ENCODE assay signal across 10 cellular contexts in the genomic region with DNA sequence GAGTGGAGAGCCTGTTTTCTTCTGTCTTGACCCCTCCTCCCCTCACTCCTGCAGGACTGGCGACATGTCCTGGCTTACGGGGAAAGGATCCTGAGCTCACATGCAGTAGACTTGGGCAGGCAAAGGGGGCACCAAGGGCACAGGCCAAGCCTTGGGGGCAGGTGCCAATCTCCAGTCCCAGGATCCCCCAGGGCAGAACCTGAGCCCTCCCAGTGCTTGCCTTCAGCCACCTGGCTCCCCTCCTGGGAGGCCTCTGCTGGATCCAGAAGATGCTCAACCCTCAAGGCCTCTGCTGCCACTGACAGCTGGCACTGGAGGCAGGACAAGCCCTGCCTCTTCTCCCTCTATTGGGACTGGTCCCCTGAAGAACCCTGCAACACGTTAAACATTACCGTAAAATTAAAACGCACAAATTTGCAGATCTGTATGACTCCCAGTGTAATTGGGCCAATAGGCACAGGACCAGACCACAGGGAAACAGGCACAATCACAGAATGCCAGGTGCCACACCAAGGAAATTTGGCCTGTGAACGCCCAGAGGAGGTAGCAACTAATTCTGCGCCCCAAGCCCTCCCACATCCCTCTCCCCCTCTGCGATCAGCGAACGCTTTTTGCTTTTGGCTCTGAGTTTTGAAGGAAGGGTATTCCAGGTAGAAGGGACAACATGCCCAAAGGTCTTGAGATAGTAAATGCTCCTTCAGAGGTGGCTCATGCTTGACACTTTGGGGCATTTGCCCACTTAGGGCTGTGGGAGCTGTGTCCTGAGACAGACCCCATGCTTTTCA. TPM values are rescaled to one million over a fixed set of nuclear protein-coding genes. Genes with fewer than 3 reads are reported as not detected.
DNase-seq lines count a peak whose midpoint lies in the region; ATAC-seq, FAIRE-seq and TF ChIP-seq lines count a peak whose summit lies in the region.
"Had no signal": no experiment of that assay in that cellular context is flagged by ENCODE, and none has a peak within 500 bp of the region (broad histone marks: within the 10 kb centered on the region; RNA-seq: fewer than 3 reads in every experiment).

No MANE protein-coding gene starts in this region.

- BruUV-seq in HepG2 (replicated peaks; lab: Mats Ljungman, UMichigan), result no TSS peak

- H3K4me3 Mint-ChIP-seq in activated CD8-positive, alpha-beta memory T cell treated with anti-CD3 and anti-CD28 coated beads, Interleukin-2, amount 10 ng/mL, durations not matched to agents 7 days and 5 days, result peak overlapping the region; percentile 92

- H3K36me3 Mint-ChIP-seq in activated CD8-positive, alpha-beta memory T cell treated with anti-CD3 and anti-CD28 coated beads, Interleukin-2, amount 10 ng/mL, durations not matched to agents 7 days and 5 days, result peaks cover under 1% of the 10 kb centered on the region

- peaks cover 0 to 7% of the 10 kb centered on the region in 2 donors for H3K36me3 ChIP-seq in adrenal gland (replicated peaks in 1 of 2)
- peaks cover 0 to 6% of the 10 kb centered on the region in 2 experiments; a peak in 3 of 5 replicates for H3K36me3 ChIP-seq in HepG2 (replicated peaks in 1 of 2; ENCODE audit: control insufficient read depth in 1 of 2, insufficient read depth in 2 of 2, low read length in 2 of 2)
- peaks cover 16% of the 10 kb centered on the region for H3K36me3 ChIP-seq in thymus (ENCODE audit: control insufficient read depth, insufficient read depth)

- peaks cover 36% of the 10 kb centered on the region for H3K4me1 Mint-ChIP-seq in activated CD8-positive, alpha-beta memory T cell treated with anti-CD3 and anti-CD28 coated beads, Interleukin-2, amount 10 ng/mL, durations not matched to agents 7 days and 5 days

- POLR2A ChIA-PET in HepG2 (lab: Yijun Ruan, JAX), result interaction anchor here (0.6 to 4.3 kb wide), 14 partner anchors 9 to 204 kb away, joined by 3 to 45 read pairs (median 5); partner anchors contain the start of genes CRKL and THAP7

- 57 to 67% (median 63%) methylated on average over 8 to 10 of the region's 10 CpGs for WGBS in adrenal gland, 4 donors
- WGBS in HepG2 (ENCODE audit: low lambda C conversion rate), result 61% methylated on average over 7 of the region's 10 CpGs
- 74% methylated on average over 10 of the region's 10 CpGs for WGBS in thymus

- peaks cover 0 to 4% (median 0%) of the 10 kb centered on the region in 3 donors for H3K9me3 ChIP-seq in adrenal gland (replicated peaks in 1 of 3)
- H3K9me3 ChIP-seq in HepG2 (ENCODE audit: low read length), result 0 out of 2 replicates have a peak, but pooled peaks cover 4% of the 10 kb centered on the region
- peaks cover 5% of the 10 kb centered on the region for H3K9me3 ChIP-seq in thymus (ENCODE audit: control insufficient read depth)

- H3K4me3 ChIP-seq in adrenal gland (peak overlapping the region in 2 of 4 donors; percentile 73 to 75), HepG2 (replicated peaks in 1 of 3; ENCODE audit: insufficient read depth in 1 of 3, low read depth in 2 of 3, low read length in 3 of 3) (peak overlapping the region; percentile 67 to 98 (median 83); a peak in 5 of 6 replicates), thymus (ENCODE audit: low read length) (peak overlapping the region; percentile 82)

- in situ Hi-C loops in HepG2 (cut with HindIII; ENCODE audit: extremely low pct_ligation_motif_present, low pct_unique_long_range_greater_than_20kb), result no loop called here

- no peak for FAIRE-seq in HepG2 (lab: Jason Lieb, UNC)

- H3K9ac ChIP-seq in HepG2 (ENCODE audit: insufficient read depth, low read depth, low read length), result peak overlapping the region; percentile 79

- H3K27me3 ChIP-seq in adrenal gland (no peaks in the 10 kb centered on the region), HepG2 (ENCODE audit: control insufficient read depth in 1 of 2, insufficient read depth in 2 of 2, low read length in 2 of 2) (no peaks in the 10 kb centered on the region; a peak in 1 of 5 replicates), thymus (ENCODE audit: control insufficient read depth, insufficient read depth) (no peaks in the 10 kb centered on the region)

- peaks cover 4% of the 10 kb centered on the region for H3K9me3 Mint-ChIP-seq in activated CD8-positive, alpha-beta memory T cell treated with anti-CD3 and anti-CD28 coated beads, Interleukin-2, amount 10 ng/mL, durations not matched to agents 7 days and 5 days (ENCODE audit: low read depth)

- H3K4me1 ChIP-seq in adrenal gland (replicated peaks in 1 of 2) (peaks cover 26 to 37% of the 10 kb centered on the region in 2 donors), HepG2 (ENCODE audit: insufficient read depth, low read length) (peaks cover 39% of the 10 kb centered on the region), thymus (ENCODE audit: control insufficient read depth, insufficient read depth, low read length) (peaks cover 14% of the 10 kb centered on the region)

- TF ChIP-seq EP300 in HepG2 (IDR thresholded peaks at IDR 0.05; ENCODE audit: low read depth in 2 of 2, low read length in 2 of 2) (no peak), HepG2 (CRISPR knock-in tag; IDR thresholded peaks at IDR 0.05; ENCODE audit: borderline replicate concordance) (no peak)

- CTCF ChIA-PET in activated CD8-positive, alpha-beta memory T cell treated with anti-CD3 and anti-CD28 coated beads, Interleukin-2, amount 10 ng/mL, durations not matched to agents 7 days and 5 days (lab: Charles Lee), result interaction anchor here (1.0 to 1.1 kb wide), 2 partner anchors 28 to 40 kb away, joined by 3 read pairs; no protein-coding TSS in a partner anchor
- CTCF ChIA-PET in HepG2 (lab: Yijun Ruan, JAX; ENCODE audit: low intra/inter-chr PET ratio, low total read pairs), result interaction anchor here (1.7 kb wide), 1 partner anchor 19 kb away, joined by 7 read pairs; no protein-coding TSS in a partner anchor

- TF ChIP-seq RAD21 in HepG2 (CRISPR knock-in tag; IDR thresholded peaks at IDR 0.05), result no peak

- H3K27ac Mint-ChIP-seq in activated CD8-positive, alpha-beta memory T cell treated with anti-CD3 and anti-CD28 coated beads, Interleukin-2, amount 10 ng/mL, durations not matched to agents 7 days and 5 days, result peak overlapping the region; percentile 90

- no peak for ATAC-seq in activated CD8-positive, alpha-beta memory T cell treated with anti-CD3 and anti-CD28 coated beads, Interleukin-2, amount 10 ng/mL, durations not matched to agents 7 days and 5 days
- no peak for ATAC-seq in HepG2
- ATAC-seq in GM21576 (IDR thresholded peaks at IDR 0.05; ENCODE audit: unreplicated experiment), result no peak

- TF ChIP-seq CTCF in adrenal gland (IDR thresholded peaks at IDR 0.05), result no peak
- TF ChIP-seq CTCF in HepG2 (CRISPR knock-in tag; IDR thresholded peaks at IDR 0.05), result no peak

- H3K79me2 ChIP-seq in HepG2 (ENCODE audit: insufficient read depth, low read length), result peaks cover 11% of the 10 kb centered on the region

- no peaks in the 10 kb centered on the region for H3K27me3 Mint-ChIP-seq in activated CD8-positive, alpha-beta memory T cell treated with anti-CD3 and anti-CD28 coated beads, Interleukin-2, amount 10 ng/mL, durations not matched to agents 7 days and 5 days

- peak overlapping the region; percentile 97 for H3K4me2 ChIP-seq in HepG2 (ENCODE audit: low read depth, low read length)

- H2AFZ ChIP-seq in HepG2 (ENCODE audit: low read length), result no peak overlapping the region

- no peak for TF ChIP-seq POLR2A in adrenal gland (IDR thresholded peaks at IDR 0.05)
- TF ChIP-seq POLR2A in HepG2 (IDR thresholded peaks at IDR 0.05; ENCODE audit: insufficient read depth in 1 of 2, low read depth in 2 of 2, low read length in 2 of 2), result no peak

- DNase-seq in activated CD8-positive, alpha-beta memory T cell treated with anti-CD3 and anti-CD28 coated beads, Interleukin-2, amount 10 ng/mL, durations not matched to agents 7 days and 5 days, result no peak
- DNase-seq in activated CD8-positive, alpha-beta memory T cell treated with anti-CD3 and anti-CD28 coated beads, Interleukin-2, amount 50 U/mL, for 4 hours, result no peak
- DNase-seq in adrenal gland (no peak), HepG2 (ENCODE audit: low spot score) (no peak), RPMI8226 (no peak), amygdala (lab: John Stamatoyannopoulos, UW) (no peak)
- DNase-seq: NCI-H1048 had no signal

- intact Hi-C loops in adrenal gland (cut with DNase I) (no loop called here), HepG2 (cut with micrococcal nuclease; ENCODE audit: unreplicated experiment) (loop anchor here (1.0 kb wide), 1 partner anchor 14 kb away; the partner anchor contains the start of gene AIFM3)

- H4K20me1 ChIP-seq in HepG2 (ENCODE audit: insufficient read depth, low read length), result no peaks in the 10 kb centered on the region

- H3K27ac ChIP-seq in adrenal gland (peak overlapping the region; percentile 57 to 93 (median 86)), HepG2 (ENCODE audit: extremely low read length, insufficient read depth, low read length) (peak overlapping the region; percentile 80), thymus (ENCODE audit: low read depth) (peak overlapping the region; percentile 97)

RNA-seq across cellular contexts. Expression of gene LZTR1, which starts 1.0 kb away (rescaled TPM):
- total RNA-seq in activated CD8-positive, alpha-beta memory T cell treated with anti-CD3 and anti-CD28 coated beads, Interleukin-2, amount 10 ng/mL, durations not matched to agents 7 days and 5 days, result 10 to 100 TPM; 69.3 to 78.0 TPM
- total RNA-seq in adrenal gland (10 to 100 TPM; 38.7 to 76.3 (median 55.8) TPM), HepG2 (2016; rRNA removed; fragmentation: Illumina TruSeq; extraction: Trizol) (12.0 and 22.4 TPM in 2 replicates)
- polyA plus RNA-seq in adrenal gland (100 to 1,000 TPM in 1 of 3 donors, 10 to 100 TPM in 2; 32.6 to 100 (median 62.1) TPM), HepG2 (2011; rRNA removed) (21.8 and 36.0 TPM in 2 replicates), thymus (49.2 TPM)
- 6.7 and 7.2 TPM in 2 replicates for total RNA-seq in HepG2 (2016; cell fraction: cytosol; rRNA removed; fragmentation: Illumina TruSeq; extraction: Trizol; ENCODE audit: low read depth)
- 11.0 and 24.0 TPM in 2 replicates for total RNA-seq in HepG2 (2016; cell fraction: insoluble cytoplasmic fraction; rRNA removed; fragmentation: Illumina TruSeq; extraction: Trizol)
- total RNA-seq in HepG2 (2016; cell fraction: membrane; rRNA removed; fragmentation: Illumina TruSeq; extraction: Trizol), result 7.2 and 7.5 TPM in 2 replicates
- 24.0 and 31.5 TPM in 2 replicates for total RNA-seq in HepG2 (2016; cell fraction: nucleus; rRNA removed; fragmentation: Illumina TruSeq; extraction: Trizol)
- 7.8 and 11.5 TPM in 2 replicates for polyA plus RNA-seq in HepG2 (2011; cell fraction: cytosol; rRNA removed)
- 218 and 255 TPM in 2 replicates for polyA plus RNA-seq in HepG2 (2011; cell fraction: nucleus; rRNA removed)
- polyA plus RNA-seq in HepG2 (2012), result 16.0 and 20.8 TPM in 2 replicates
- 1.7 and 1.9 TPM in 2 replicates for polyA plus RNA-seq in HepG2 (2016; cell fraction: cytosol; fragmentation: Illumina TruSeq; extraction: Trizol; ENCODE audit: low read depth)
- polyA plus RNA-seq in HepG2 (2016; cell fraction: insoluble cytoplasmic fraction; fragmentation: Illumina TruSeq; extraction: Trizol; ENCODE audit: low read depth), result 10.7 and 13.3 TPM in 2 replicates
- polyA plus RNA-seq in HepG2 (2016; cell fraction: membrane; fragmentation: Illumina TruSeq; extraction: Trizol; ENCODE audit: low read depth), result 3.5 and 4.4 TPM in 2 replicates
- polyA plus RNA-seq in HepG2 (2016; cell fraction: nucleus; fragmentation: Illumina TruSeq; extraction: Trizol; ENCODE audit: insufficient read depth, low read depth), result 85.8 and 92.2 TPM in 2 replicates
- 28.9 and 51.0 TPM in 2 replicates for polyA minus RNA-seq in HepG2 (2011; rRNA and poly(A)+ RNA removed; ENCODE audit: low replicate concordance)
- 12.1 and 13.7 TPM in 2 replicates for polyA minus RNA-seq in HepG2 (2011; cell fraction: cytosol; rRNA and poly(A)+ RNA removed)
- 71.7 and 79.9 TPM in 2 replicates for polyA minus RNA-seq in HepG2 (2011; cell fraction: nucleus; rRNA and poly(A)+ RNA removed)

RNA-seq across cellular contexts. Expression of gene AIFM3, which starts 14.1 kb away (rescaled TPM):
- under 1 TPM; 0.66 to 0.67 TPM for total RNA-seq in activated CD8-positive, alpha-beta memory T cell treated with anti-CD3 and anti-CD28 coated beads, Interleukin-2, amount 10 ng/mL, durations not matched to agents 7 days and 5 days
- total RNA-seq in adrenal gland, result 1 to 10 TPM in 6 of 8 donors, under 1 TPM in 2; 0.72 to 5.0 (median 2.2) TPM
- polyA plus RNA-seq in adrenal gland, result 1 to 10 TPM in 2 of 3 donors, under 1 TPM in 1; 0.37 to 9.1 (median 6.1) TPM
- 11.0 and 15.3 TPM in 2 replicates for total RNA-seq in HepG2 (2016; rRNA removed; fragmentation: Illumina TruSeq; extraction: Trizol)
- total RNA-seq in HepG2 (2016; cell fraction: cytosol; rRNA removed; fragmentation: Illumina TruSeq; extraction: Trizol; ENCODE audit: low read depth), result 11.0 and 11.3 TPM in 2 replicates
- total RNA-seq in HepG2 (2016; cell fraction: insoluble cytoplasmic fraction; rRNA removed; fragmentation: Illumina TruSeq; extraction: Trizol), result 8.7 and 17.7 TPM in 2 replicates
- 18.9 and 20.5 TPM in 2 replicates for total RNA-seq in HepG2 (2016; cell fraction: membrane; rRNA removed; fragmentation: Illumina TruSeq; extraction: Trizol)
- total RNA-seq in HepG2 (2016; cell fraction: nucleus; rRNA removed; fragmentation: Illumina TruSeq; extraction: Trizol), result 17.3 and 19.2 TPM in 2 replicates
- 9.0 and 12.0 TPM in 2 replicates for polyA plus RNA-seq in HepG2 (2011; rRNA removed)
- polyA plus RNA-seq in HepG2 (2011; cell fraction: cytosol; rRNA removed), result 9.9 and 12.9 TPM in 2 replicates
- 124 and 135 TPM in 2 replicates for polyA plus RNA-seq in HepG2 (2011; cell fraction: nucleus; rRNA removed)
- 9.3 and 10.2 TPM in 2 replicates for polyA plus RNA-seq in HepG2 (2012)
- 9.8 and 11.5 TPM in 2 replicates for polyA plus RNA-seq in HepG2 (2016; cell fraction: cytosol; fragmentation: Illumina TruSeq; extraction: Trizol; ENCODE audit: low read depth)
- polyA plus RNA-seq in HepG2 (2016; cell fraction: insoluble cytoplasmic fraction; fragmentation: Illumina TruSeq; extraction: Trizol; ENCODE audit: low read depth), result 8.2 and 11.1 TPM in 2 replicates
- polyA plus RNA-seq in HepG2 (2016; cell fraction: membrane; fragmentation: Illumina TruSeq; extraction: Trizol; ENCODE audit: low read depth), result 16.8 and 17.1 TPM in 2 replicates
- polyA plus RNA-seq in HepG2 (2016; cell fraction: nucleus; fragmentation: Illumina TruSeq; extraction: Trizol; ENCODE audit: insufficient read depth, low read depth), result 45.0 and 47.7 TPM in 2 replicates
- 0.07 and 13.9 TPM in 2 replicates for polyA minus RNA-seq in HepG2 (2011; rRNA and poly(A)+ RNA removed; ENCODE audit: low replicate concordance)
- 6.5 and 6.6 TPM in 2 replicates for polyA minus RNA-seq in HepG2 (2011; cell fraction: cytosol; rRNA and poly(A)+ RNA removed)
- polyA minus RNA-seq in HepG2 (2011; cell fraction: nucleus; rRNA and poly(A)+ RNA removed), result 18.9 and 19.3 TPM in 2 replicates
- polyA plus RNA-seq in thymus, result 3.3 TPM

RNA-seq across cellular contexts. Expression of gene THAP7, which starts 20.8 kb away (rescaled TPM):
- 10 to 100 TPM; 25.9 to 28.7 TPM for total RNA-seq in activated CD8-positive, alpha-beta memory T cell treated with anti-CD3 and anti-CD28 coated beads, Interleukin-2, amount 10 ng/mL, durations not matched to agents 7 days and 5 days
- total RNA-seq in adrenal gland, result 10 to 100 TPM; 32.4 to 63.3 (median 48.6) TPM
- polyA plus RNA-seq in adrenal gland, result 100 to 1,000 TPM in 2 of 3 donors, 10 to 100 TPM in 1; 15.7 to 189 (median 115) TPM
- total RNA-seq in HepG2 (2016; rRNA removed; fragmentation: Illumina TruSeq; extraction: Trizol), result 20.4 and 25.5 TPM in 2 replicates
- 10.9 and 13.4 TPM in 2 replicates for total RNA-seq in HepG2 (2016; cell fraction: cytosol; rRNA removed; fragmentation: Illumina TruSeq; extraction: Trizol; ENCODE audit: low read depth)
- 22.1 and 23.8 TPM in 2 replicates for total RNA-seq in HepG2 (2016; cell fraction: insoluble cytoplasmic fraction; rRNA removed; fragmentation: Illumina TruSeq; extraction: Trizol)
- 19.2 and 23.3 TPM in 2 replicates for total RNA-seq in HepG2 (2016; cell fraction: membrane; rRNA removed; fragmentation: Illumina TruSeq; extraction: Trizol)
- 18.4 and 19.1 TPM in 2 replicates for total RNA-seq in HepG2 (2016; cell fraction: nucleus; rRNA removed; fragmentation: Illumina TruSeq; extraction: Trizol)
- polyA plus RNA-seq in HepG2 (2011; rRNA removed), result 13.0 and 16.4 TPM in 2 replicates
- 11.4 and 17.5 TPM in 2 replicates for polyA plus RNA-seq in HepG2 (2011; cell fraction: cytosol; rRNA removed)
- 53.1 and 55.7 TPM in 2 replicates for polyA plus RNA-seq in HepG2 (2011; cell fraction: nucleus; rRNA removed)
- 7.6 and 9.2 TPM in 2 replicates for polyA plus RNA-seq in HepG2 (2012)
- 11.6 and 14.4 TPM in 2 replicates for polyA plus RNA-seq in HepG2 (2016; cell fraction: cytosol; fragmentation: Illumina TruSeq; extraction: Trizol; ENCODE audit: low read depth)
- 22.2 and 26.6 TPM in 2 replicates for polyA plus RNA-seq in HepG2 (2016; cell fraction: insoluble cytoplasmic fraction; fragmentation: Illumina TruSeq; extraction: Trizol; ENCODE audit: low read depth)
- polyA plus RNA-seq in HepG2 (2016; cell fraction: membrane; fragmentation: Illumina TruSeq; extraction: Trizol; ENCODE audit: low read depth), result 17.6 and 24.0 TPM in 2 replicates
- 42.7 and 46.0 TPM in 2 replicates for polyA plus RNA-seq in HepG2 (2016; cell fraction: nucleus; fragmentation: Illumina TruSeq; extraction: Trizol; ENCODE audit: insufficient read depth, low read depth)
- polyA minus RNA-seq in HepG2 (2011; rRNA and poly(A)+ RNA removed; ENCODE audit: low replicate concordance), result 19.9 and 30.3 TPM in 2 replicates
- polyA minus RNA-seq in HepG2 (2011; cell fraction: cytosol; rRNA and poly(A)+ RNA removed), result 6.9 and 7.9 TPM in 2 replicates
- 34.2 and 38.9 TPM in 2 replicates for polyA minus RNA-seq in HepG2 (2011; cell fraction: nucleus; rRNA and poly(A)+ RNA removed)
- 40.3 TPM for polyA plus RNA-seq in thymus

RNA-seq across cellular contexts. Expression of gene P2RX6, which starts 33.8 kb away (rescaled TPM):
- total RNA-seq in activated CD8-positive, alpha-beta memory T cell treated with anti-CD3 and anti-CD28 coated beads, Interleukin-2, amount 10 ng/mL, durations not matched to agents 7 days and 5 days, result under 1 TPM; 0.32 to 0.42 TPM
- total RNA-seq in adrenal gland, result 1 to 10 TPM; 1.7 to 8.9 (median 4.4) TPM
- polyA plus RNA-seq in adrenal gland, result 10 to 100 TPM in 1 of 3 donors, 1 to 10 TPM in 2; 2.2 to 10.3 (median 4.2) TPM
- 0.04 TPM in 1 of 2 replicates, not detected in the other for total RNA-seq in HepG2 (2016; rRNA removed; fragmentation: Illumina TruSeq; extraction: Trizol)
- not detected in 2 replicates for total RNA-seq in HepG2 (2016; cell fraction: cytosol; rRNA removed; fragmentation: Illumina TruSeq; extraction: Trizol; ENCODE audit: low read depth)
- total RNA-seq in HepG2 (2016; cell fraction: insoluble cytoplasmic fraction; rRNA removed; fragmentation: Illumina TruSeq; extraction: Trizol), result not detected in 2 replicates
- total RNA-seq in HepG2 (2016; cell fraction: membrane; rRNA removed; fragmentation: Illumina TruSeq; extraction: Trizol), result not detected in 2 replicates
- not detected in 2 replicates for total RNA-seq in HepG2 (2016; cell fraction: nucleus; rRNA removed; fragmentation: Illumina TruSeq; extraction: Trizol)
- 0.12 and 0.20 TPM in 2 replicates for polyA plus RNA-seq in HepG2 (2011; rRNA removed)
- 0.06 and 0.19 TPM in 2 replicates for polyA plus RNA-seq in HepG2 (2011; cell fraction: cytosol; rRNA removed)
- polyA plus RNA-seq in HepG2 (2011; cell fraction: nucleus; rRNA removed), result 0.66 and 1.2 TPM in 2 replicates
- 0.07 and 0.25 TPM in 2 replicates for polyA plus RNA-seq in HepG2 (2012)
- not detected in 2 replicates for polyA plus RNA-seq in HepG2 (2016; cell fraction: cytosol; fragmentation: Illumina TruSeq; extraction: Trizol; ENCODE audit: low read depth)
- polyA plus RNA-seq in HepG2 (2016; cell fraction: insoluble cytoplasmic fraction; fragmentation: Illumina TruSeq; extraction: Trizol; ENCODE audit: low read depth), result not detected in 2 replicates
- polyA plus RNA-seq in HepG2 (2016; cell fraction: membrane; fragmentation: Illumina TruSeq; extraction: Trizol; ENCODE audit: low read depth), result not detected in 2 replicates
- polyA plus RNA-seq in HepG2 (2016; cell fraction: nucleus; fragmentation: Illumina TruSeq; extraction: Trizol; ENCODE audit: insufficient read depth, low read depth), result not detected in 2 replicates
- polyA minus RNA-seq in HepG2 (2011; rRNA and poly(A)+ RNA removed; ENCODE audit: low replicate concordance), result 0.46 and 5.4 TPM in 2 replicates
- not detected in 2 replicates for polyA minus RNA-seq in HepG2 (2011; cell fraction: cytosol; rRNA and poly(A)+ RNA removed)
- 0.50 TPM in 1 of 2 replicates, not detected in the other for polyA minus RNA-seq in HepG2 (2011; cell fraction: nucleus; rRNA and poly(A)+ RNA removed)
- polyA plus RNA-seq in thymus, result 0.87 TPM

RNA-seq across cellular contexts. Expression of gene SLC7A4, which starts 51.2 kb away (rescaled TPM):
- total RNA-seq in activated CD8-positive, alpha-beta memory T cell treated with anti-CD3 and anti-CD28 coated beads, Interleukin-2, amount 10 ng/mL, durations not matched to agents 7 days and 5 days, result under 1 TPM; 0.16 to 0.53 TPM
- total RNA-seq in adrenal gland (1 to 10 TPM in 7 of 8 donors, under 1 TPM in 1; 0.90 to 7.2 (median 4.0) TPM), HepG2 (2016; rRNA removed; fragmentation: Illumina TruSeq; extraction: Trizol) (not detected in 2 replicates)
- polyA plus RNA-seq in adrenal gland (1 to 10 TPM in 1 of 3 donors, under 1 TPM in 2; 0.73 to 3.2 (median 0.94) TPM), HepG2 (2011; rRNA removed) (not detected in 2 replicates), thymus (0.37 TPM)
- not detected in 2 replicates for total RNA-seq in HepG2 (2016; cell fraction: cytosol; rRNA removed; fragmentation: Illumina TruSeq; extraction: Trizol; ENCODE audit: low read depth)
- not detected in 2 replicates for total RNA-seq in HepG2 (2016; cell fraction: insoluble cytoplasmic fraction; rRNA removed; fragmentation: Illumina TruSeq; extraction: Trizol)
- total RNA-seq in HepG2 (2016; cell fraction: membrane; rRNA removed; fragmentation: Illumina TruSeq; extraction: Trizol), result not detected in 2 replicates
- total RNA-seq in HepG2 (2016; cell fraction: nucleus; rRNA removed; fragmentation: Illumina TruSeq; extraction: Trizol), result not detected in 2 replicates
- polyA plus RNA-seq in HepG2 (2011; cell fraction: cytosol; rRNA removed), result not detected in 2 replicates
- polyA plus RNA-seq in HepG2 (2011; cell fraction: nucleus; rRNA removed), result not detected in 2 replicates
- polyA plus RNA-seq in HepG2 (2012), result not detected in 2 replicates
- not detected in 2 replicates for polyA plus RNA-seq in HepG2 (2016; cell fraction: cytosol; fragmentation: Illumina TruSeq; extraction: Trizol; ENCODE audit: low read depth)
- not detected in 2 replicates for polyA plus RNA-seq in HepG2 (2016; cell fraction: insoluble cytoplasmic fraction; fragmentation: Illumina TruSeq; extraction: Trizol; ENCODE audit: low read depth)
- not detected in 2 replicates for polyA plus RNA-seq in HepG2 (2016; cell fraction: membrane; fragmentation: Illumina TruSeq; extraction: Trizol; ENCODE audit: low read depth)
- not detected in 2 replicates for polyA plus RNA-seq in HepG2 (2016; cell fraction: nucleus; fragmentation: Illumina TruSeq; extraction: Trizol; ENCODE audit: insufficient read depth, low read depth)
- polyA minus RNA-seq in HepG2 (2011; rRNA and poly(A)+ RNA removed; ENCODE audit: low replicate concordance), result not detected in 2 replicates
- polyA minus RNA-seq in HepG2 (2011; cell fraction: cytosol; rRNA and poly(A)+ RNA removed), result not detected in 2 replicates
- not detected in 2 replicates for polyA minus RNA-seq in HepG2 (2011; cell fraction: nucleus; rRNA and poly(A)+ RNA removed)
- total RNA-seq: Daoy had no signal
